10 cellular contexts compared by ENCODE assay signal in the genomic region with DNA sequence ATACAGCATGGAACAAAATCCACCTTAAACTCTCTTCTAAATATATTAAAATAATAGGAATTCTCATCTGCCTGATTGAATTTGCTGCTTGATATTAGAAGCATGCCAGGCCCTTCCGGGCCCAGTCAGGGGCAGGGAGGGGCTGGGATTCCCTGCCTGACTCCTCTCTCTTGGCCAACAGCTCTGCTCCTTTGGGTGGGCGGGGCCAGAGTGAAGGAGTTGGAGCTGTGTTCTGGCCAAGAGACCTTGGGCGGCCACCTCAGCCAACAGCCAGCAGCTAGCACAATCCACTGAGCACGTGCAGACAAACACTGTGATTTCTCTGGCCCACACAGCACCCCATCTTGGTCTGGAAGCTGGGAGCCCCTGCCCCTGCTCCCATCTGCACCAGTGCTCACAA.
DNase-seq lines count a peak whose midpoint lies in the region; ATAC-seq and TF ChIP-seq lines count a peak whose summit lies in the region.
"Had no signal": no experiment of that assay in that cellular context is flagged by ENCODE, and none has a peak within 500 bp of the region (broad histone marks: within the 10 kb centered on the region; RNA-seq: fewer than 3 reads in every experiment).

No MANE protein-coding gene starts in this region.

- no peak overlapping the region for H3K4me3 ChIP-seq in uterus

- ATAC-seq in HG02623 (IDR thresholded peaks at IDR 0.05; ENCODE audit: unreplicated experiment): no peak

- intact Hi-C loops in uterus (cut with DNase I; ENCODE audit: low total_unique reads): no loop called here

- no peak for TF ChIP-seq POLR2A in uterus (IDR thresholded peaks at IDR 0.05)

- no peaks in the 10 kb centered on the region for H3K9me3 ChIP-seq in uterus

- H3K4me1 ChIP-seq in uterus: no peaks in the 10 kb centered on the region

- H3K27me3 ChIP-seq in uterus: peaks cover 0 to 3% of the 10 kb centered on the region in 2 donors

- peak overlapping the region in 1 of 2 donors; percentile 49 for H3K27ac ChIP-seq in uterus

- DNase-seq in NCI-H2227 (lab: John Stamatoyannopoulos, UW; ENCODE audit: unreplicated experiment): peak; percentile 11
- DNase-seq in NCI-H2227 treated with DMSO at 0.1 percent for 48 hours (lab: John Stamatoyannopoulos, UW): no peak
- peak; percentile 28 for DNase-seq in fibroblast of gingiva (ENCODE audit: low read depth)
- DNase-seq in mucosa of gallbladder (ENCODE audit: low spot score): peak; percentile 80
- DNase-seq in uterus: peak; percentile 77 to 84
- DNase-seq in immature natural killer cell: no peak
- DNase-seq in MV-4-11 (lab: John Stamatoyannopoulos, UW): no peak
- DNase-seq: activated CD4-positive, alpha-beta T cell treated with anti-CD3 and anti-CD28 coated beads, Interleukin-2, amount 50 U/mL, for 4 hours had no signal

- H3K36me3 Mint-ChIP-seq in immature natural killer cell: no peaks in the 10 kb centered on the region

- no peak for TF ChIP-seq CTCF in uterus (IDR thresholded peaks at IDR 0.05)

- H3K4me3 Mint-ChIP-seq in immature natural killer cell: no peak overlapping the region
- H3K4me3 Mint-ChIP-seq: central memory CD8-positive, alpha-beta T cell had no signal

- peaks cover 0 to 2% (median 0%) of the 10 kb centered on the region in 3 donors for H3K27me3 Mint-ChIP-seq in immature natural killer cell (ENCODE audit: low read depth in 3 of 3)
- H3K27me3 Mint-ChIP-seq: central memory CD8-positive, alpha-beta T cell had no signal

- H3K9me3 Mint-ChIP-seq in immature natural killer cell: no peaks in the 10 kb centered on the region
- H3K9me3 Mint-ChIP-seq: central memory CD8-positive, alpha-beta T cell had no signal

- H3K27ac Mint-ChIP-seq in immature natural killer cell: no peak overlapping the region

- H3K36me3 ChIP-seq in uterus: no peaks in the 10 kb centered on the region

- H3K4me1 Mint-ChIP-seq in immature natural killer cell: no peaks in the 10 kb centered on the region

Comparison
In these comparisons a context has a peak if more than half of its experiments do, and no peak if none do; other contexts are left out.
1. DNase-seq: peak in NCI-H2227 (single experiment), fibroblast of gingiva (single experiment), mucosa of gallbladder (single experiment) and uterus (2 of 2); none in NCI-H2227 treated with DMSO at 0.1 percent for 48 hours (single experiment), immature natural killer cell (0 of 3) and MV-4-11 (single experiment).